ENCODE assay signal across 11 cellular contexts in the genomic region with DNA sequence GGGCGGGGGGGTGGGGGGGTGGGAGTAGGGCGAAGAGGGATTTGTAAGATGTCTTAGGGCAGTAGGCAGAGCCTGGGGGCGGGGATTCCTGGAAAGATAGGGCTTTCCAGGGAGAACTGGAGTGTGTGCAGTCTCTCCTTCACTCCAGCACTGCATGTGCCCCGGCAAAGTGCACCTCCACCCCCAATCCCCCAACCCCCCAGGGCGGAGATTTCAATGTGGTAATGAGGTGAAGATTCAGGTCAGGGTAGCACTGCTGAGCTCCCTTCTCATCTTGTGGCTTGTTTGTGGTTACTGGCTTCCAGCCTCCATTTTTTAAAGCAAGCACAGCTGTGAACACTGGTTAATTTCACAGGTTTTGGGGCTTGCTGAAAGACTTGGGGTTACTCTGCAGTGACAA. TPM values are rescaled to one million over a fixed set of nuclear protein-coding genes. Genes with fewer than 3 reads are reported as not detected.
DNase-seq lines count a peak whose midpoint lies in the region; FAIRE-seq and TF ChIP-seq lines count a peak whose summit lies in the region.
"Had no signal": no experiment of that assay in that cellular context is flagged by ENCODE, and none has a peak within 500 bp of the region (broad histone marks: within the 10 kb centered on the region; RNA-seq: fewer than 3 reads in every experiment).

No MANE protein-coding gene starts in this region.

- H3K27me3 Mint-ChIP-seq in astrocyte (ENCODE audit: low read depth, unreplicated experiment): peaks cover 38% of the 10 kb centered on the region

- H2AFZ ChIP-seq in astrocyte (ENCODE audit: low read depth, low read length) (no peak overlapping the region), PC-9 (no peak overlapping the region)

- DNase-seq in NCI-H1105 treated with DMSO at 0.1 percent for 48 hours (lab: John Stamatoyannopoulos, UW) (peak; percentile 17), NCI-H1105 (lab: John Stamatoyannopoulos, UW) (no peak), RPMI7951 (ENCODE audit: low read depth) (peak; percentile 65), astrocyte (ENCODE audit: low read depth) (peak; percentile 44), small intestine (peak; percentile 35), SW 1271 (lab: John Stamatoyannopoulos, UW) (no peak), PC-9 (no peak), thyroid gland (no peak)
- DNase-seq: NCI-H146 had no signal

- H3K79me2 ChIP-seq in astrocyte (ENCODE audit: insufficient read depth, low read length): no peaks in the 10 kb centered on the region
- H3K79me2 ChIP-seq in PC-9 (ENCODE audit: low read depth): no peaks in the 10 kb centered on the region

- H3K9me3 Mint-ChIP-seq in astrocyte (ENCODE audit: unreplicated experiment): peaks cover 9% of the 10 kb centered on the region

- no peak for TF ChIP-seq POLR2A in thyroid gland (IDR thresholded peaks at IDR 0.05)

- no peak overlapping the region for H3K4me3 ChIP-seq in astrocyte (ENCODE audit: insufficient read depth, low read depth, low read length)
- H3K4me3 ChIP-seq in small intestine (ENCODE audit: low read depth in 1 of 2, low read length in 2 of 2): no peak overlapping the region
- H3K4me3 ChIP-seq in PC-9: no peak overlapping the region
- no peak overlapping the region for H3K4me3 ChIP-seq in thyroid gland (replicated peaks in 1 of 3)

- no TSS peak for BruUV-seq in PC-9 (replicated peaks; lab: Mats Ljungman, UMichigan)

- H3K27ac Mint-ChIP-seq in astrocyte (ENCODE audit: unreplicated experiment): no peak overlapping the region

- no peak for TF ChIP-seq CTCF in astrocyte (IDR thresholded peaks at IDR 0.05; ENCODE audit: insufficient read depth, low read depth, low read length)
- TF ChIP-seq CTCF in PC-9 (conservative IDR thresholded peaks at IDR 0.05): no peak
- no peak for TF ChIP-seq CTCF in thyroid gland (IDR thresholded peaks at IDR 0.05)

- intact Hi-C loops in PC-9 (cut with micrococcal nuclease; ENCODE audit: unreplicated experiment): no loop called here
- intact Hi-C loops in thyroid gland (cut with DNase I): no loop called here

- no peaks in the 10 kb centered on the region for H3K9me2 ChIP-seq in PC-9 (ENCODE audit: insufficient read depth)

- no peaks in the 10 kb centered on the region for H3K36me3 Mint-ChIP-seq in astrocyte (ENCODE audit: low read depth, unreplicated experiment)

- H3K9me3 ChIP-seq in astrocyte (ENCODE audit: insufficient read depth, low read depth, low read length) (no peaks in the 10 kb centered on the region), small intestine (ENCODE audit: control insufficient read depth, low read depth) (no peaks in the 10 kb centered on the region), PC-9 (ENCODE audit: insufficient read depth, low read depth) (no peaks in the 10 kb centered on the region), thyroid gland (no peaks in the 10 kb centered on the region)
- H3K9me3 ChIP-seq: neutrophil had no signal

- no peaks in the 10 kb centered on the region for H3K36me3 ChIP-seq in astrocyte (ENCODE audit: insufficient read depth, low read length)
- H3K36me3 ChIP-seq in small intestine (ENCODE audit: control insufficient read depth in 2 of 2, insufficient read depth in 2 of 2, low read length in 2 of 2): no peaks in the 10 kb centered on the region
- no peaks in the 10 kb centered on the region for H3K36me3 ChIP-seq in PC-9 (ENCODE audit: low read depth)
- no peaks in the 10 kb centered on the region for H3K36me3 ChIP-seq in thyroid gland
- H3K36me3 ChIP-seq: neutrophil had no signal

- H3K27me3 ChIP-seq in astrocyte (ENCODE audit: insufficient read depth, low read length) (peaks cover 24% of the 10 kb centered on the region), small intestine (ENCODE audit: control insufficient read depth in 2 of 2, insufficient read depth in 2 of 2, low read length in 2 of 2) (peaks cover 6 to 12% of the 10 kb centered on the region in 2 donors), PC-9 (ENCODE audit: insufficient read depth, low read depth) (no peaks in the 10 kb centered on the region), thyroid gland (peaks cover 16% of the 10 kb centered on the region)

- H3K9ac ChIP-seq in astrocyte (ENCODE audit: low read length): no peak overlapping the region

- 13 to 34% (median 20%) methylated on average over 4 to 5 of the region's 5 CpGs for WGBS in small intestine, 3 donors
- WGBS in thyroid gland, 2 donors: 21 to 29% methylated on average over 5 of the region's 5 CpGs

- POLR2A ChIA-PET in PC-9 (lab: Charles Lee; ENCODE audit: unreplicated experiment): no interaction called here

- H3K4me1 ChIP-seq in astrocyte (ENCODE audit: insufficient read depth, low read length): peaks cover 13% of the 10 kb centered on the region
- no peaks in the 10 kb centered on the region for H3K4me1 ChIP-seq in small intestine (ENCODE audit: control insufficient read depth in 2 of 2, insufficient read depth in 1 of 2, low read depth in 1 of 2, low read length in 1 of 2)
- no peaks in the 10 kb centered on the region for H3K4me1 ChIP-seq in PC-9 (replicated peaks; ENCODE audit: insufficient read depth)
- peaks cover 0 to 7% of the 10 kb centered on the region in 2 donors for H3K4me1 ChIP-seq in thyroid gland

- no peak for FAIRE-seq in astrocyte (lab: Jason Lieb, UNC)
- FAIRE-seq in small intestine (lab: Jason Lieb, UNC): no peak

- peaks cover 11% of the 10 kb centered on the region for H3K4me1 Mint-ChIP-seq in astrocyte (ENCODE audit: low read depth, unreplicated experiment)

- H3K4me2 ChIP-seq in astrocyte (ENCODE audit: low read length) (peak overlapping the region; percentile 36), PC-9 (no peak overlapping the region)

- CTCF ChIA-PET in PC-9 (lab: Charles Lee): no interaction called here

- no peak overlapping the region for H3K4me3 Mint-ChIP-seq in astrocyte (ENCODE audit: unreplicated experiment)

- H3K27ac ChIP-seq in astrocyte (ENCODE audit: low read depth, low read length) (no peak overlapping the region), small intestine (ENCODE audit: low read depth in 1 of 2, low read length in 1 of 2) (no peak overlapping the region), PC-9 (no peak overlapping the region), thyroid gland (no peak overlapping the region)
- H3K27ac ChIP-seq: neutrophil had no signal

- no peaks in the 10 kb centered on the region for H4K20me1 ChIP-seq in astrocyte (ENCODE audit: insufficient read depth, low read length)
- H4K20me1 ChIP-seq in PC-9 (ENCODE audit: insufficient read depth): no peaks in the 10 kb centered on the region

- no peaks in the 10 kb centered on the region for H3F3A ChIP-seq in PC-9 (ENCODE audit: insufficient read depth, low read depth)

RNA-seq across cellular contexts. Expression of a gene that starts 5.9 kb away (rescaled TPM):
- not detected in 2 replicates for total RNA-seq in RPMI7951 (2014; rRNA removed; shearing (Covaris generic))
- total RNA-seq in astrocyte (not detected in 2 replicates), PC-9 (2021) (not detected in 2 replicates), thyroid gland (not detected)
- not detected for polyA plus RNA-seq in small intestine
- total RNA-seq: glomerular endothelial cell had no signal

RNA-seq across cellular contexts. Expression of a gene that starts 7.3 kb away (rescaled TPM):
- not detected in 2 replicates for total RNA-seq in RPMI7951 (2014; rRNA removed; shearing (Covaris generic))
- not detected in 2 replicates for total RNA-seq in astrocyte
- polyA plus RNA-seq in small intestine: not detected
- not detected in 2 replicates for total RNA-seq in PC-9 (2021)
- not detected for total RNA-seq in thyroid gland
- total RNA-seq: glomerular endothelial cell had no signal

RNA-seq across cellular contexts. Expression of a gene that starts 18.4 kb away (rescaled TPM):
- total RNA-seq in RPMI7951 (2014; rRNA removed; shearing (Covaris generic)): 18.9 and 31.5 TPM in 2 replicates
- total RNA-seq in astrocyte: 17.2 and 23.5 TPM in 2 replicates
- polyA plus RNA-seq in small intestine: 10 to 100 TPM; 19.9 to 63.3 (median 34.3) TPM
- 47.9 and 60.1 TPM in 2 replicates for total RNA-seq in PC-9 (2021)
- total RNA-seq in thyroid gland: 10 to 100 TPM; 38.0 to 95.9 (median 63.4) TPM

RNA-seq across cellular contexts. Expression of a gene that starts 18.5 kb away (rescaled TPM):
- 58.4 and 63.7 TPM in 2 replicates for total RNA-seq in RPMI7951 (2014; rRNA removed; shearing (Covaris generic))
- total RNA-seq in astrocyte (24.9 and 25.1 TPM in 2 replicates), PC-9 (2021) (21.5 and 31.9 TPM in 2 replicates), thyroid gland (10 to 100 TPM; 26.7 to 44.9 (median 43.4) TPM)
- 10 to 100 TPM; 29.3 to 94.6 (median 73.4) TPM for polyA plus RNA-seq in small intestine

RNA-seq across cellular contexts. Expression of a gene that starts 21.6 kb away (rescaled TPM):
- total RNA-seq in RPMI7951 (2014; rRNA removed; shearing (Covaris generic)): not detected in 2 replicates
- total RNA-seq in astrocyte: 10.6 and 10.9 TPM in 2 replicates
- 1 to 10 TPM in 1 of 3 donors, under 1 TPM in 1, not detected in 1; 0.54 to 1.8 TPM for polyA plus RNA-seq in small intestine
- not detected in 2 replicates for total RNA-seq in PC-9 (2021)
- total RNA-seq in thyroid gland: 10 to 100 TPM in 3 of 4 donors, 1 to 10 TPM in 1; 1.3 to 38.5 (median 16.5) TPM

Comparison
In these comparisons a context has a peak if more than half of its experiments do, and no peak if none do; other contexts are left out.
1. DNase-seq: peak in NCI-H1105 treated with DMSO at 0.1 percent for 48 hours (single experiment), RPMI7951 (single experiment), astrocyte (single experiment) and small intestine (single experiment); none in NCI-H1105 (single experiment), SW 1271 (0 of 2), PC-9 (0 of 2) and thyroid gland (0 of 2).